ENCODE assay signal across 21 cellular contexts in genomic region chr9:71361357-71361756, GRCh38.
DNase-seq lines count a peak whose midpoint lies in the region; ATAC-seq and TF ChIP-seq lines count a peak whose summit lies in the region.
"Had no signal": no experiment of that assay in that cellular context is flagged by ENCODE, and none has a peak within 500 bp of the region (broad histone marks: within the 10 kb centered on the region; RNA-seq: fewer than 3 reads in every experiment).

No MANE protein-coding gene starts in this region.

- no peak overlapping the region for H3T11ph ChIP-seq in H9 (ENCODE audit: low read length)

- no peak overlapping the region for H2BK5ac ChIP-seq in H9 (ENCODE audit: insufficient read length, low read length)

- no peaks in the 10 kb centered on the region for H3K79me1 ChIP-seq in H9 (ENCODE audit: insufficient read depth, low read depth, low read length, poor library complexity, severe bottlenecking)

- H3K9me3 ChIP-seq in H9 (ENCODE audit: control insufficient read depth, low read depth, low read length) (no peaks in the 10 kb centered on the region), HUES64 (ENCODE audit: insufficient read depth, low read depth, low read length) (no peaks in the 10 kb centered on the region), endodermal cell (ENCODE audit: control insufficient read depth, low read length) (no peaks in the 10 kb centered on the region)
- H3K9me3 ChIP-seq: A549; BE2C; BLaER1 treated with 17β-estradiol and CSF1 and Interleukin-3, amounts not matched to agents 10 nM and 100 nM; HAP-1 had no signal

- no peak overlapping the region for H2AK5ac ChIP-seq in H9 (ENCODE audit: insufficient read length, low read length)

- H3K14ac ChIP-seq in H9 (ENCODE audit: insufficient read depth, low read length) = no peak overlapping the region

- H3K18ac ChIP-seq in H9 (ENCODE audit: insufficient read length, low read depth, low read length) = no peak overlapping the region

- H4K20me1 ChIP-seq in H9 (ENCODE audit: control insufficient read depth, insufficient read depth, insufficient read length) = no peaks in the 10 kb centered on the region
- H4K20me1 ChIP-seq: BLaER1 treated with 17β-estradiol and CSF1 and Interleukin-3, amounts not matched to agents 10 nM and 100 nM had no signal

- no peak overlapping the region for H4K91ac ChIP-seq in H9 (ENCODE audit: insufficient read length, low read depth, low read length)

- H3K27ac ChIP-seq in H9 (ENCODE audit: insufficient read length, low read depth, low read length) = no peak overlapping the region
- H3K27ac ChIP-seq in HUES64 (ENCODE audit: low read depth, low read length) = peak overlapping the region; percentile 65; the same call in 1 of the 2 replicates
- H3K27ac ChIP-seq in endodermal cell (ENCODE audit: low read depth, low read length) = no peak overlapping the region
- H3K27ac ChIP-seq: A549; BLaER1 treated with 17β-estradiol and CSF1 and Interleukin-3, amounts not matched to agents 10 nM and 100 nM had no signal

- no peak overlapping the region for H3K4ac ChIP-seq in H9 (ENCODE audit: low read depth, low read length)

- H2BK15ac ChIP-seq in H9 (ENCODE audit: low read depth, low read length) = no peak overlapping the region

- no peak overlapping the region for H4K5ac ChIP-seq in H9 (ENCODE audit: insufficient read length, low read depth, low read length)

- H3K4me1 ChIP-seq in H9 (ENCODE audit: insufficient read depth, low read length) = peaks cover 7% of the 10 kb centered on the region; the same call in 1 of the 2 replicates
- H3K4me1 ChIP-seq in HUES64 (ENCODE audit: insufficient read depth, low read length) = peaks cover 46% of the 10 kb centered on the region
- no peaks in the 10 kb centered on the region for H3K4me1 ChIP-seq in endodermal cell (ENCODE audit: control insufficient read depth, insufficient read depth, low read length)
- H3K4me1 ChIP-seq: A549; BE2C; BLaER1 treated with 17β-estradiol and CSF1 and Interleukin-3, amounts not matched to agents 10 nM and 100 nM; HAP-1 had no signal

- H2BK120ac ChIP-seq in H9 (ENCODE audit: low read depth, low read length, poor library complexity, severe bottlenecking) = no peak overlapping the region

- no peak overlapping the region for H4K8ac ChIP-seq in H9 (replicated peaks; ENCODE audit: insufficient read length, low read depth, low read length)

- no peaks in the 10 kb centered on the region for H3K9me3 Mint-ChIP-seq in H9
- H3K9me3 Mint-ChIP-seq in endodermal cell = no peaks in the 10 kb centered on the region
- H3K9me3 Mint-ChIP-seq: CD14-positive monocyte; CD4-positive, alpha-beta T cell; HFFc6 had no signal

- no peak overlapping the region for H3K4me3 ChIP-seq in HUES64 (ENCODE audit: low read length)
- no peak overlapping the region for H3K4me3 ChIP-seq in endodermal cell (ENCODE audit: low read length)
- H3K4me3 ChIP-seq: A549; BLaER1 treated with 17β-estradiol and CSF1 and Interleukin-3, amounts not matched to agents 10 nM and 100 nM; HAP-1 had no signal

- no peaks in the 10 kb centered on the region for H3K36me3 ChIP-seq in HUES64 (ENCODE audit: insufficient read depth, low read length)
- H3K36me3 ChIP-seq in endodermal cell (ENCODE audit: control insufficient read depth, insufficient read depth, low read length) = no peaks in the 10 kb centered on the region
- H3K36me3 ChIP-seq: BE2C; BLaER1 treated with 17β-estradiol and CSF1 and Interleukin-3, amounts not matched to agents 10 nM and 100 nM; HAP-1 had no signal

- ATAC-seq in GM21381 (IDR thresholded peaks at IDR 0.05; ENCODE audit: unreplicated experiment) (no peak), HG03196 (IDR thresholded peaks at IDR 0.05; ENCODE audit: unreplicated experiment) (no peak)
- ATAC-seq: A549 had no signal

- H2AFZ ChIP-seq in H9 (ENCODE audit: low read length) = no peak overlapping the region

- H3K27me3 ChIP-seq in H9 (ENCODE audit: insufficient read depth, low read length) = no peaks in the 10 kb centered on the region
- H3K27me3 ChIP-seq in HUES64 (ENCODE audit: insufficient read depth, low read length) = no peaks in the 10 kb centered on the region
- no peaks in the 10 kb centered on the region for H3K27me3 ChIP-seq in endodermal cell (ENCODE audit: control insufficient read depth, insufficient read depth, low read length, poor library complexity, severe bottlenecking)
- H3K27me3 ChIP-seq: BE2C; BLaER1 treated with 17β-estradiol and CSF1 and Interleukin-3, amounts not matched to agents 10 nM and 100 nM had no signal

- no peaks in the 10 kb centered on the region for H3K23me2 ChIP-seq in H9 (ENCODE audit: insufficient read length, low read depth, low read length, poor library complexity, severe bottlenecking)

- DNase-seq in H9 = no peak
- DNase-seq in endodermal cell = no peak
- peak; percentile 7 for DNase-seq in iPS-NIHi11 (ENCODE audit: low spot score)
- DNase-seq in LoVo (ENCODE audit: low spot score) = no peak
- DNase-seq: 8988T; ACHN; AML-193; BE2C; CD4-positive, alpha-beta T cell; CD8-positive, alpha-beta memory T cell; DMS53; DMS79 treated with DMSO at 0.1 percent for 48 hours; GF-D8; HFFc6 had no signal

- H3K9ac ChIP-seq in H9 (ENCODE audit: extremely low read depth, insufficient read length, low read length) (no peak overlapping the region), HUES64 (ENCODE audit: low read depth, low read length) (no peak overlapping the region), endodermal cell (ENCODE audit: extremely low read depth, low read length, poor library complexity, severe bottlenecking) (no peak overlapping the region)
- H3K9ac ChIP-seq: BLaER1 treated with 17β-estradiol and CSF1 and Interleukin-3, amounts not matched to agents 10 nM and 100 nM had no signal

- peak overlapping the region in 2 of 3 experiments; percentile 89 to 95; a peak in 5 of 7 replicates for H3K27ac Mint-ChIP-seq in H9
- H3K27ac Mint-ChIP-seq in endodermal cell = peak overlapping the region; percentile 62
- H3K27ac Mint-ChIP-seq: CD14-positive monocyte; CD4-positive, alpha-beta T cell; HFFc6 had no signal

- WGBS in H9 (ENCODE audit: extremely low coverage, insufficient read length, low lambda C conversion rate) = no CpG with 5 or more reads among the region's 2 CpGs
- WGBS in HUES64 = 46% methylated on average over 2 of the region's 2 CpGs
- WGBS in endodermal cell (ENCODE audit: insufficient coverage in 1 of 2, insufficient read length in 1 of 2), 2 experiments = 84 to 87% methylated on average over 2 of the region's 2 CpGs

- no peak for TF ChIP-seq CTCF in H9 (conservative IDR thresholded peaks at IDR 0.05)
- TF ChIP-seq CTCF in endodermal cell (conservative IDR thresholded peaks at IDR 0.05) = no peak

- H3K4me3 Mint-ChIP-seq in H9 (no peak overlapping the region), endodermal cell (no peak overlapping the region)
- H3K4me3 Mint-ChIP-seq: CD14-positive monocyte; CD4-positive, alpha-beta T cell; CD8-positive, alpha-beta memory T cell; HFFc6 had no signal

- no peak overlapping the region for H3K23ac ChIP-seq in H9 (ENCODE audit: insufficient read length, low read depth, low read length)

- H3K36me3 Mint-ChIP-seq in H9 (ENCODE audit: insufficient read depth in 1 of 3, low read depth in 3 of 3) (no peaks in the 10 kb centered on the region), endodermal cell (ENCODE audit: low read depth) (no peaks in the 10 kb centered on the region)
- H3K36me3 Mint-ChIP-seq: CD14-positive monocyte; CD8-positive, alpha-beta memory T cell had no signal

- no peaks in the 10 kb centered on the region for H3K79me2 ChIP-seq in H9 (ENCODE audit: insufficient read depth, low read length)

- no peaks in the 10 kb centered on the region for H3K27me3 Mint-ChIP-seq in H9 (ENCODE audit: low read depth)
- no peaks in the 10 kb centered on the region for H3K27me3 Mint-ChIP-seq in endodermal cell (ENCODE audit: insufficient read depth)
- H3K27me3 Mint-ChIP-seq: CD8-positive, alpha-beta memory T cell had no signal

- H2BK12ac ChIP-seq in H9 (ENCODE audit: insufficient read length, low read depth, low read length) = no peak overlapping the region

- no peak overlapping the region for H3K56ac ChIP-seq in H9 (ENCODE audit: insufficient read length, low read depth, low read length)

- H3K4me2 ChIP-seq in H9 (ENCODE audit: insufficient read depth, insufficient read length, low read length) = peak overlapping the region; percentile 21
- H3K4me2 ChIP-seq: A549; BLaER1 treated with 17β-estradiol and CSF1 and Interleukin-3, amounts not matched to agents 10 nM and 100 nM had no signal

- H3K4me1 Mint-ChIP-seq in H9 = peaks cover 62 to 67% of the 10 kb centered on the region in 2 experiments
- H3K4me1 Mint-ChIP-seq in endodermal cell = peaks cover 23% of the 10 kb centered on the region
- H3K4me1 Mint-ChIP-seq: CD14-positive monocyte; CD8-positive, alpha-beta memory T cell had no signal

- no peak overlapping the region for H2BK20ac ChIP-seq in H9 (ENCODE audit: low read depth, low read length, poor library complexity, severe bottlenecking)
